In genomic region chr19:9834302-9834725, GRCh38 we compare ENCODE assay signal across 8 cellular contexts. TPM values are rescaled to one million over a fixed set of nuclear protein-coding genes. Genes with fewer than 3 reads are reported as not detected.
A peak's percentile ranks its signal among the peaks of the same experiment; 100 is the strongest.
DNase-seq lines count a peak whose midpoint lies in the region; ATAC-seq and TF ChIP-seq lines count a peak whose summit lies in the region.

No MANE protein-coding gene starts in this region.

- WGBS in mesenchymal stem cell, result 86% methylated on average over 6 of the region's 6 CpGs
- WGBS in transverse colon (ENCODE audit: low coverage in 1 of 2), 2 donors, result 56 to 62% methylated on average over 5 to 6 of the region's 6 CpGs
- WGBS in lower leg skin, 2 donors, result 63 to 65% methylated on average over 6 of the region's 6 CpGs

- no peak for TF ChIP-seq EP300 in transverse colon (IDR thresholded peaks at IDR 0.05; ENCODE audit: low read depth)

- no peak overlapping the region for H2BK12ac ChIP-seq in mesenchymal stem cell (ENCODE audit: low read length in 2 of 2)

- H3K18ac ChIP-seq in mesenchymal stem cell (ENCODE audit: low read depth in 1 of 2, low read length in 2 of 2), result no peak overlapping the region

- intact Hi-C loops in left cardiac atrium (cut with DNase I) (no loop called here), transverse colon (cut with DNase I; ENCODE audit: low total_unique reads) (no loop called here), lower leg skin (cut with DNase I; ENCODE audit: low total_unique reads) (no loop called here)

- H3K4me3 ChIP-seq in cardiac muscle cell, result peak overlapping the region; percentile 18
- peak overlapping the region; percentile 91 for H3K4me3 ChIP-seq in astrocyte of the cerebellum (ENCODE audit: low read depth, low read length)
- H3K4me3 ChIP-seq in mesenchymal stem cell (ENCODE audit: insufficient read depth in 1 of 2, low read depth in 1 of 2, low read length in 2 of 2), result peak overlapping the region in 1 of 2 experiments; percentile 93
- H3K4me3 ChIP-seq in transverse colon, result peak overlapping the region in 3 of 4 donors; percentile 81 to 99 (median 98)
- H3K4me3 ChIP-seq in lower leg skin (ENCODE audit: low read depth, poor library complexity, severe bottlenecking), result no peak overlapping the region

- no peak overlapping the region for H3K4ac ChIP-seq in mesenchymal stem cell (ENCODE audit: low read depth in 1 of 2, low read length in 2 of 2)

- no peak overlapping the region for H2AFZ ChIP-seq in mesenchymal stem cell (ENCODE audit: low read depth, low read length)

- H4K8ac ChIP-seq in mesenchymal stem cell (ENCODE audit: low read length), result no peak overlapping the region

- in situ Hi-C loops in astrocyte of the cerebellum (cut with HindIII; ENCODE audit: low sequenced_read_pairs) (no loop called here), transverse colon (cut with MboI; ENCODE audit: low pct_ligation_motif_present in 1 of 4, low pct_unique_long_range_greater_than_20kb in 1 of 4, low sequenced_read_pairs in 3 of 4) (no loop called here)

- no peak overlapping the region for H4K91ac ChIP-seq in mesenchymal stem cell (ENCODE audit: low read length)

- TF ChIP-seq POLR2A in transverse colon (IDR thresholded peaks at IDR 0.05), result no peak
- no peak for TF ChIP-seq POLR2A in lower leg skin (IDR thresholded peaks at IDR 0.05)

- H3K27me3 ChIP-seq in cardiac muscle cell (no peaks in the 10 kb centered on the region), mesenchymal stem cell (ENCODE audit: control insufficient read depth in 1 of 2, insufficient read depth in 1 of 2, low read length in 2 of 2) (no peaks in the 10 kb centered on the region), transverse colon (no peaks in the 10 kb centered on the region)

- no peak overlapping the region for H3K4me2 ChIP-seq in mesenchymal stem cell (ENCODE audit: low read length, poor library complexity, severe bottlenecking)

- H3K27ac ChIP-seq in cardiac muscle cell (no peak overlapping the region), mesenchymal stem cell (ENCODE audit: low read length, poor library complexity, severe bottlenecking) (no peak overlapping the region), transverse colon (peak overlapping the region; percentile 68 to 85 (median 78))

- no peak overlapping the region for H2BK120ac ChIP-seq in mesenchymal stem cell (ENCODE audit: low read depth, low read length)

- no peak overlapping the region for H3K14ac ChIP-seq in mesenchymal stem cell (ENCODE audit: low read length in 2 of 2)

- TF ChIP-seq CTCF in cardiac muscle cell (IDR thresholded peaks at IDR 0.05; ENCODE audit: low read depth, low read length), result no peak
- no peak for TF ChIP-seq CTCF in astrocyte of the cerebellum (IDR thresholded peaks at IDR 0.05; ENCODE audit: low read depth, low read length, missing control alignments)
- TF ChIP-seq CTCF in transverse colon (IDR thresholded peaks at IDR 0.05), result no peak
- no peak for TF ChIP-seq CTCF in lower leg skin (IDR thresholded peaks at IDR 0.05)

- H3K4me1 ChIP-seq in cardiac muscle cell (ENCODE audit: low read depth) (no peaks in the 10 kb centered on the region), mesenchymal stem cell (ENCODE audit: control insufficient read depth, insufficient read depth, low read depth, low read length) (peaks cover 8% of the 10 kb centered on the region), transverse colon (peaks cover 8 to 13% (median 10%) of the 10 kb centered on the region in 4 donors)

- H3K23ac ChIP-seq in mesenchymal stem cell (ENCODE audit: low read length in 2 of 2), result no peak overlapping the region

- peaks cover 33% of the 10 kb centered on the region for H3K79me1 ChIP-seq in mesenchymal stem cell (replicated peaks; ENCODE audit: low read length, poor library complexity, severe bottlenecking)

- H3K36me3 ChIP-seq in cardiac muscle cell (peaks cover 6% of the 10 kb centered on the region), mesenchymal stem cell (ENCODE audit: control insufficient read depth in 1 of 2, insufficient read depth in 2 of 2, low read depth in 1 of 2, low read length in 2 of 2) (peaks cover 29 to 31% of the 10 kb centered on the region in 2 experiments), transverse colon (peaks cover 0 to 7% (median 3%) of the 10 kb centered on the region in 4 donors)

- H2BK15ac ChIP-seq in mesenchymal stem cell (ENCODE audit: low read depth, poor library complexity, severe bottlenecking), result no peak overlapping the region

- no peak overlapping the region for H2AK5ac ChIP-seq in mesenchymal stem cell (ENCODE audit: low read length, severe bottlenecking)

- no peak for ATAC-seq in left cardiac atrium

- peak overlapping the region; percentile 72 for H3K9ac ChIP-seq in mesenchymal stem cell (ENCODE audit: low read length)

- DNase-seq in cardiac muscle cell (ENCODE audit: low read depth in 1 of 2, low spot score in 1 of 2) (no peak), left cardiac atrium (no peak), astrocyte of the cerebellum (ENCODE audit: low read depth) (no peak), mesenchymal stem cell (no peak), transverse colon (no peak), lower leg skin (ENCODE audit: low spot score in 2 of 2) (no peak), DMS79 treated with DMSO at 0.1 percent for 48 hours (lab: John Stamatoyannopoulos, UW) (no peak), NCI-H345 treated with DMSO at 0.1 percent for 48 hours (lab: John Stamatoyannopoulos, UW; ENCODE audit: unreplicated experiment) (no peak)

- H2BK5ac ChIP-seq in mesenchymal stem cell (ENCODE audit: low read depth, low read length, poor library complexity, severe bottlenecking), result no peak overlapping the region

- H3K9me3 ChIP-seq in cardiac muscle cell (ENCODE audit: low read depth) (no peaks in the 10 kb centered on the region), mesenchymal stem cell (ENCODE audit: control insufficient read depth, low read length) (no peaks in the 10 kb centered on the region), transverse colon (no peaks in the 10 kb centered on the region)

RNA-seq across cellular contexts. Expression of gene PIN1, which starts 0.8 kb away (rescaled TPM):
- total RNA-seq in cardiac muscle cell (221 and 282 TPM in 2 replicates), left cardiac atrium (10 to 100 TPM; 73.7 to 74.9 TPM), transverse colon (10 to 100 TPM; 22.9 to 82.5 (median 43.7) TPM), lower leg skin (10 to 100 TPM; 67.8 to 97.7 (median 79.6) TPM)
- polyA plus RNA-seq in cardiac muscle cell, result 270 and 309 TPM in 2 replicates
- polyA plus RNA-seq in mesenchymal stem cell (2013, experiment 1 of 2), result 62.7 TPM
- 58.8 TPM for polyA plus RNA-seq in mesenchymal stem cell (2013, experiment 2 of 2)

RNA-seq across cellular contexts. Expression of gene UBL5, which starts 6.6 kb away (rescaled TPM):
- total RNA-seq in cardiac muscle cell (511 and 816 TPM in 2 replicates), left cardiac atrium (100 to 1,000 TPM; 414 to 466 TPM), transverse colon (100 to 1,000 TPM in 3 of 4 donors, 10 to 100 TPM in 1; 61.0 to 563 (median 249) TPM), lower leg skin (100 to 1,000 TPM; 339 to 596 (median 390) TPM)
- 870 and 943 TPM in 2 replicates for polyA plus RNA-seq in cardiac muscle cell
- polyA plus RNA-seq in mesenchymal stem cell (2013, experiment 1 of 2), result 316 TPM
- 336 TPM for polyA plus RNA-seq in mesenchymal stem cell (2013, experiment 2 of 2)

RNA-seq across cellular contexts. Expression of gene FBXL12, which starts 15.4 kb away (rescaled TPM):
- total RNA-seq in cardiac muscle cell (65.6 and 106 TPM in 2 replicates), left cardiac atrium (10 to 100 TPM; 12.8 to 14.5 TPM), transverse colon (100 to 1,000 TPM in 2 of 4 donors, 10 to 100 TPM in 2; 32.9 to 184 (median 83.1) TPM), lower leg skin (10 to 100 TPM; 13.8 to 28.7 (median 23.5) TPM)
- 47.5 and 49.7 TPM in 2 replicates for polyA plus RNA-seq in cardiac muscle cell
- polyA plus RNA-seq in mesenchymal stem cell (2013, experiment 1 of 2), result 35.6 TPM
- 34.6 TPM for polyA plus RNA-seq in mesenchymal stem cell (2013, experiment 2 of 2)

Comparison
In these comparisons a context has a peak if more than half of its experiments do, and no peak if none do; other contexts are left out.
1. H3K27ac ChIP-seq: peak in transverse colon (4 of 4); none in cardiac muscle cell (single experiment) and mesenchymal stem cell (single experiment).